Comparison of ENCODE assay signal across 12 cellular contexts in the genomic region with DNA sequence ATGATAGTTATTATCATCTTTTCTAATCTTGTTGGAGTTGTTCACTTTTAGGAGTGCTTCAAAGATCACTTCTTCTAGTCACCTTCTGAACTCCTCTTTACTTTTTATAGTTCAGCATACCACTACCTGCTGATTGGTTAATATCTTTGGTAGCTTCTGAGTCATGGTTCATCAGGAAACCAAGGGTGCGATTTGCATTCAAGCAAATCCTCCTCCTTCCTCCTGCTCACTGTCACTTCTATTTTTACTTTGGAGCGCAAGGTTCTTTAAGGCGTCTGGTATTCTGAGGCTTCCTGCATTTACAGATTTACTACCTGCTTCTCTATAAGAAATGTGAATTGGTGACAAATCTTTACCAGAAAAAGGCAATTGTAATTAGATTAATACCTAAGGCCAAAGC. TPM values are rescaled to one million over a fixed set of nuclear protein-coding genes. Genes with fewer than 3 reads are reported as not detected.
A peak's percentile ranks its signal among the peaks of the same experiment; 100 is the strongest.
DNase-seq lines count a peak whose midpoint lies in the region; ATAC-seq and TF ChIP-seq lines count a peak whose summit lies in the region.
"Had no signal": no experiment of that assay in that cellular context is flagged by ENCODE, and none has a peak within 500 bp of the region (broad histone marks: within the 10 kb centered on the region; RNA-seq: fewer than 3 reads in every experiment).

No MANE protein-coding gene starts in this region.

- H3K4me3 Mint-ChIP-seq in stimulated activated naive CD8-positive, alpha-beta T cell treated with anti-CD3 and anti-CD28 coated beads, Interleukin-15, amount 100 ng/mL, for 72 hours, result no peak overlapping the region

- H3K79me2 ChIP-seq in OCI-LY3 (ENCODE audit: low read length), result no peaks in the 10 kb centered on the region

- H3K4me2 ChIP-seq in OCI-LY3 (ENCODE audit: low read length), result peak overlapping the region; percentile 27

- peak overlapping the region; percentile 26; the same call in 1 of the 2 replicates for H3K4me3 ChIP-seq in OCI-LY3 (ENCODE audit: low read length)
- H3K4me3 ChIP-seq: ascending aorta, heart right ventricle had no signal

- H3K9ac ChIP-seq in OCI-LY3 (ENCODE audit: low read length), result 0 out of 2 replicates have a peak overlapping the region, but pooled peaks have one; percentile 12

- intact Hi-C loops in posterior cingulate gyrus (cut with DNase I) (no loop called here), left cardiac atrium (cut with DNase I) (no loop called here)

- H3K4me1 Mint-ChIP-seq in stimulated activated naive CD8-positive, alpha-beta T cell treated with anti-CD3 and anti-CD28 coated beads, Interleukin-15, amount 100 ng/mL, for 72 hours, result no peaks in the 10 kb centered on the region

- H2AFZ ChIP-seq in OCI-LY3 (ENCODE audit: low read depth, low read length), result no peak overlapping the region

- no peak for TF ChIP-seq CTCF in OCI-LY3 (IDR thresholded peaks at IDR 0.05; ENCODE audit: low read depth, low read length)

- H3K27me3 Mint-ChIP-seq in stimulated activated naive CD8-positive, alpha-beta T cell treated with anti-CD3 and anti-CD28 coated beads, Interleukin-15, amount 100 ng/mL, for 72 hours, result no peaks in the 10 kb centered on the region

- H3K4me1 ChIP-seq in OCI-LY3 (ENCODE audit: low read length), result peaks cover 17% of the 10 kb centered on the region
- H3K4me1 ChIP-seq: ascending aorta, heart right ventricle had no signal

- no peaks in the 10 kb centered on the region for H3K9me3 ChIP-seq in OCI-LY3 (ENCODE audit: insufficient read depth, low read length)
- H3K9me3 ChIP-seq: ascending aorta, heart right ventricle had no signal

- no peak overlapping the region for H3K27ac ChIP-seq in OCI-LY3 (ENCODE audit: low read length)
- H3K27ac ChIP-seq: ascending aorta, heart right ventricle, VCaP had no signal

- no peaks in the 10 kb centered on the region for H3K27me3 ChIP-seq in OCI-LY3 (ENCODE audit: low read depth, low read length)
- H3K27me3 ChIP-seq: ascending aorta, heart right ventricle had no signal

- DNase-seq in A172 (ENCODE audit: low spot score) (peak; percentile 64), NCI-H2029 treated with DMSO at 0.1 percent for 48 hours (lab: John Stamatoyannopoulos, UW) (no peak), posterior cingulate gyrus (no peak), left cardiac atrium (no peak)
- no peak for DNase-seq in stimulated activated naive CD8-positive, alpha-beta T cell treated with anti-CD3 and anti-CD28 coated beads, Interleukin-15, amount 100 ng/mL, for 72 hours
- DNase-seq: heart right ventricle, NCI-H226 had no signal

- no peak overlapping the region for H3K27ac Mint-ChIP-seq in stimulated activated naive CD8-positive, alpha-beta T cell treated with anti-CD3 and anti-CD28 coated beads, Interleukin-15, amount 100 ng/mL, for 72 hours

- ATAC-seq in GM19372 (IDR thresholded peaks at IDR 0.05; ENCODE audit: low read depth, unreplicated experiment) (peak; percentile 85), HG02981 (IDR thresholded peaks at IDR 0.05; ENCODE audit: unreplicated experiment) (peak; percentile 95), left cardiac atrium (no peak)
- ATAC-seq in stimulated activated naive CD8-positive, alpha-beta T cell treated with anti-CD3 and anti-CD28 coated beads, Interleukin-15, amount 100 ng/mL, for 72 hours, result no peak
- ATAC-seq: heart right ventricle had no signal

- H3K36me3 ChIP-seq in OCI-LY3 (replicated peaks; ENCODE audit: low read depth, low read length), result no peaks in the 10 kb centered on the region
- H3K36me3 ChIP-seq: ascending aorta, heart right ventricle had no signal

- H4K20me1 ChIP-seq in OCI-LY3 (ENCODE audit: insufficient read depth, low read length), result no peaks in the 10 kb centered on the region

- H3K9me3 Mint-ChIP-seq in stimulated activated naive CD8-positive, alpha-beta T cell treated with anti-CD3 and anti-CD28 coated beads, Interleukin-15, amount 100 ng/mL, for 72 hours, result no peaks in the 10 kb centered on the region

RNA-seq across cellular contexts. Expression of a gene that starts 24.0 kb away (rescaled TPM):
- 7.5 and 7.7 TPM in 2 replicates for total RNA-seq in A172 (2014; rRNA removed; shearing (Covaris generic))
- total RNA-seq in left cardiac atrium, result 1 to 10 TPM in 1 of 2 donors, under 1 TPM in 1; 0.68 to 1.5 TPM

Comparison
In these comparisons a context has a peak if more than half of its experiments do, and no peak if none do; other contexts are left out.
1. ATAC-seq: peak in GM19372 (single experiment) and HG02981 (single experiment); none in stimulated activated naive CD8-positive, alpha-beta T cell treated with anti-CD3 and anti-CD28 coated beads, Interleukin-15, amount 100 ng/mL, for 72 hours (single experiment) and left cardiac atrium (0 of 2).